Comparison of ENCODE assay signal across 28 cellular contexts in the genomic region with DNA sequence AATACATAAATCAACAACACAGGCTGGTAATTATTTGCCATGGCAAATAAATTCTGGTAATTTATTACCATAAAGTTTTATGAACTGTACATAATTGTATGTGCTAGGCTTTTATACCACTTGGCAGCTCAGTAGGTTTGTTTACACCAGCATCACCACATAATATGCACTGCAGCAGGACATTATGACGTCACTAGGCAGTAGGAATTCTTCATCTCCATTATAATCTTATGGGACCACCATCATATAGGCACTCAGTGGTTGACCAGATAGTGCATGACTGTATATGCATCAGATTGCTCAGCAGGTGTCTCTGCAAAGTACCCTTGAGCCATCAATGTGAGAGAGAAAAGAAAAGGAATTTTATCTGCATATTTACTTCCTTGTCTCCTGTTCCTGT.
"Had no signal": no experiment of that assay in that cellular context is flagged by ENCODE, and none has a peak within 500 bp of the region (broad histone marks: within the 10 kb centered on the region; RNA-seq: fewer than 3 reads in every experiment).

No MANE protein-coding gene starts in this region.

- H3K9me3 ChIP-seq: adrenal gland, esophagus muscularis mucosa, lower lobe of right lung, mucosa of descending colon, uterus had no signal

- H3K4me1 ChIP-seq: adrenal gland, esophagus muscularis mucosa, lower lobe of right lung, parathyroid adenoma, uterus had no signal

- ATAC-seq: activated T-cell treated with anti-CD3 and anti-CD28 coated beads, Interleukin-2, amount 50 U/mL, for 4 hours; effector memory CD8-positive, alpha-beta T cell; left lobe of liver; lower lobe of right lung; mucosa of descending colon; sciatic nerve; stimulated activated naive B cell treated with anti-CD40 and anti-IgM and Interleukin-4, amounts not matched to agents 10 μg/mL and 1 μg/mL and 100 μg/mL, for 72 hours had no signal

- H3K4me2 ChIP-seq: hepatocyte had no signal

- H3K4me1 Mint-ChIP-seq: central memory CD8-positive, alpha-beta T cell; immature natural killer cell; nephron progenitor cell; stimulated activated naive B cell treated with anti-CD40 and anti-IgM and Interleukin-4, amounts not matched to agents 10 μg/mL and 1 μg/mL and 100 μg/mL, for 72 hours had no signal

- H3K79me2 ChIP-seq: hepatocyte, parathyroid adenoma had no signal

- H2AFZ ChIP-seq: hepatocyte, parathyroid adenoma had no signal

- DNase-seq: activated CD4-positive, alpha-beta T cell treated with anti-CD3 and anti-CD28 coated beads for 4 hours; activated CD4-positive, alpha-beta T cell treated with anti-CD3 and anti-CD28 coated beads, Interleukin-2, amount 50 U/mL, for 48 hours; activated CD4-positive, CD25-positive, alpha-beta regulatory T cell; activated CD8-positive, alpha-beta memory T cell treated with anti-CD3 and anti-CD28 coated beads, Interleukin-2, amount 50 U/mL, for 48 hours; activated naive CD4-positive, alpha-beta T cell; activated T-cell treated with anti-CD3 and anti-CD28 coated beads, Interleukin-2, amount 50 U/mL, for 4 hours; adrenal gland; effector memory CD8-positive, alpha-beta T cell; glutamatergic neuron; immature natural killer cell; lower lobe of right lung; mucosa of descending colon; nephron progenitor cell; nucleus accumbens; small intestine; stimulated activated CD4-positive, alpha-beta T cell treated with anti-CD3 and anti-CD28 coated beads, Interleukin-2, amount 100 ng/mL, for 24 hours; stimulated activated CD8-positive, alpha-beta memory T cell treated with anti-CD3 and anti-CD28 coated beads, Interleukin-4, amount 100 ng/mL, for 48 hours; stimulated activated naive B cell treated with anti-CD40 and anti-IgM and Interleukin-4, amounts not matched to agents 10 μg/mL and 1 μg/mL and 100 μg/mL, for 72 hours; uterus had no signal

- H3K9ac ChIP-seq: parathyroid adenoma had no signal

- H3K9me3 Mint-ChIP-seq: activated T-helper 2 cell treated with anti-CD3 and anti-CD28 coated beads, Interferon-gamma antibody, Interleukin-2, Interleukin-4, amounts not matched to agents 10 μg/mL and 5 μg/mL and 100 μg/mL, durations not matched to agents 14 hours and 24 hours and 36 hours had no signal

- H3K4me3 ChIP-seq: adrenal gland, esophagus muscularis mucosa, hepatocyte, lower lobe of right lung, mucosa of descending colon, uterus had no signal

- H3K4me3 Mint-ChIP-seq: activated naive CD8-positive, alpha-beta T cell; activated T-cell treated with anti-CD3 and anti-CD28 coated beads, Interleukin-2, amount 50 U/mL, for 4 hours; central memory CD8-positive, alpha-beta T cell; effector memory CD8-positive, alpha-beta T cell; immature natural killer cell; nephron progenitor cell; stimulated activated naive B cell treated with anti-CD40 and anti-IgM and Interleukin-4, amounts not matched to agents 10 μg/mL and 1 μg/mL and 100 μg/mL, for 72 hours had no signal

- H3K27me3 ChIP-seq: adrenal gland, esophagus muscularis mucosa, hepatocyte, uterus had no signal

- FAIRE-seq: astrocyte, small intestine had no signal

- H3K27me3 Mint-ChIP-seq: activated naive CD8-positive, alpha-beta T cell; central memory CD8-positive, alpha-beta T cell; effector memory CD8-positive, alpha-beta T cell; stimulated activated naive B cell treated with anti-CD40 and anti-IgM and Interleukin-4, amounts not matched to agents 10 μg/mL and 1 μg/mL and 100 μg/mL, for 72 hours had no signal

- H3K36me3 Mint-ChIP-seq: activated naive CD8-positive, alpha-beta T cell; immature natural killer cell; stimulated activated naive B cell treated with anti-CD40 and anti-IgM and Interleukin-4, amounts not matched to agents 10 μg/mL and 1 μg/mL and 100 μg/mL, for 72 hours had no signal

- H3K27ac ChIP-seq: adrenal gland, esophagus muscularis mucosa, hepatocyte, lower lobe of right lung, parathyroid adenoma, uterus had no signal

- H3K36me3 ChIP-seq: adrenal gland, esophagus muscularis mucosa, lower lobe of right lung, uterus had no signal

- H3K27ac Mint-ChIP-seq: activated naive CD8-positive, alpha-beta T cell; activated T-helper 2 cell treated with anti-CD3 and anti-CD28 coated beads, Interferon-gamma antibody, Interleukin-2, Interleukin-4, amounts not matched to agents 10 μg/mL and 5 μg/mL and 100 μg/mL, durations not matched to agents 14 hours and 24 hours and 36 hours; effector memory CD8-positive, alpha-beta T cell; immature natural killer cell; nephron progenitor cell; stimulated activated naive B cell treated with anti-CD40 and anti-IgM and Interleukin-4, amounts not matched to agents 10 μg/mL and 1 μg/mL and 100 μg/mL, for 72 hours had no signal
